In genomic region chr15:100596792-100597191, GRCh38 we compare ENCODE assay signal across 10 cellular contexts. TPM values are rescaled to one million over a fixed set of nuclear protein-coding genes. Genes with fewer than 3 reads are reported as not detected.
DNase-seq lines count a peak whose midpoint lies in the region; ATAC-seq and TF ChIP-seq lines count a peak whose summit lies in the region.
"Had no signal": no experiment of that assay in that cellular context is flagged by ENCODE, and none has a peak within 500 bp of the region (broad histone marks: within the 10 kb centered on the region; RNA-seq: fewer than 3 reads in every experiment).

No MANE protein-coding gene starts in this region.

- 62 to 82% (median 80%) methylated on average over 7 of the region's 7 CpGs for WGBS in stomach, 5 donors

- H3K36me3 Mint-ChIP-seq in CD14-positive monocyte = peaks cover 8 to 19% of the 10 kb centered on the region in 2 donors

- no peaks in the 10 kb centered on the region for H3K36me3 ChIP-seq in stomach

- peaks cover 9 to 43% (median 14%) of the 10 kb centered on the region in 4 donors for H3K4me1 ChIP-seq in stomach

- H3K4me3 ChIP-seq in stomach = no peak overlapping the region
- H3K4me3 ChIP-seq in foreskin fibroblast (ENCODE audit: low read depth in 1 of 2, low read length in 2 of 2) = no peak overlapping the region
- H3K4me3 ChIP-seq: SK-N-MC had no signal

- no peak overlapping the region for H3K4me3 Mint-ChIP-seq in CD14-positive monocyte

- peaks cover 17% of the 10 kb centered on the region for H3K4me1 Mint-ChIP-seq in CD14-positive monocyte
- H3K4me1 Mint-ChIP-seq: neural crest cell had no signal

- peak overlapping the region in 2 of 7 donors; percentile 2 to 20 for H3K27ac Mint-ChIP-seq in CD14-positive monocyte

- no peaks in the 10 kb centered on the region for H3K27me3 Mint-ChIP-seq in CD14-positive monocyte (ENCODE audit: low read depth in 3 of 3)

- DNase-seq in activated CD8-positive, alpha-beta memory T cell treated with anti-CD3 and anti-CD28 coated beads, Interleukin-2, amount 50 U/mL, for 24 hours (ENCODE audit: extremely low read depth) = peak; percentile 89
- peak in 1 of 2 donors; percentile 35 for DNase-seq in left colon
- peak; percentile 26 for DNase-seq in stomach
- DNase-seq in CD14-positive monocyte (ENCODE audit: low spot score) = no peak
- no peak for DNase-seq in foreskin fibroblast
- DNase-seq in ecto neural progenitor cell (ENCODE audit: low spot score) = no peak

- intact Hi-C loops in left colon (cut with DNase I, micrococcal nuclease) = no loop called here
- intact Hi-C loops in stomach (cut with DNase I; ENCODE audit: low total_unique reads) = no loop called here
- intact Hi-C loops in CD14-positive monocyte (cut with micrococcal nuclease) = no loop called here

- no peak for TF ChIP-seq POLR2A in stomach (IDR thresholded peaks at IDR 0.05)

- peaks cover 0 to 4% (median 2%) of the 10 kb centered on the region in 7 donors for H3K9me3 Mint-ChIP-seq in CD14-positive monocyte

- ATAC-seq in GM19467 (IDR thresholded peaks at IDR 0.05; ENCODE audit: unreplicated experiment) (peak; percentile 70), HG03520 (IDR thresholded peaks at IDR 0.05; ENCODE audit: unreplicated experiment) (peak; percentile 81), left colon (peak; percentile 19)

- H3K27me3 ChIP-seq in stomach = no peaks in the 10 kb centered on the region

- peak overlapping the region in 3 of 5 donors; percentile 16 to 51 (median 21) for H3K27ac ChIP-seq in stomach
- H3K27ac ChIP-seq: SK-N-MC had no signal

- H3K9me3 ChIP-seq in stomach = no peaks in the 10 kb centered on the region

- TF ChIP-seq EP300 in stomach (IDR thresholded peaks at IDR 0.05) = no peak

- TF ChIP-seq CTCF in stomach (IDR thresholded peaks at IDR 0.05) (no peak), CD14-positive monocyte (IDR thresholded peaks at IDR 0.05) (no peak), foreskin fibroblast (IDR thresholded peaks at IDR 0.05; ENCODE audit: low read depth, low read length) (no peak)

RNA-seq across cellular contexts. Expression of gene LINS1, which starts 5.2 kb away (rescaled TPM):
- total RNA-seq in left colon = 10 to 100 TPM; 20.0 to 22.7 TPM
- 10 to 100 TPM in 2 of 5 donors, 1 to 10 TPM in 3; 1.8 to 39.7 (median 8.2) TPM for total RNA-seq in stomach
- polyA plus RNA-seq in stomach = 1 to 10 TPM; 4.6 to 5.9 (median 5.3) TPM
- polyA plus RNA-seq in CD14-positive monocyte = 1 to 10 TPM; 4.2 to 8.8 TPM

RNA-seq across cellular contexts. Expression of gene ASB7, which starts 5.6 kb away (rescaled TPM):
- total RNA-seq in left colon = 10 to 100 TPM; 26.7 to 26.8 TPM
- total RNA-seq in stomach = 10 to 100 TPM in 4 of 5 donors, 1 to 10 TPM in 1; 8.2 to 73.9 (median 15.4) TPM
- 1 to 10 TPM; 2.8 to 4.1 (median 3.1) TPM for polyA plus RNA-seq in stomach
- 1 to 10 TPM; 5.3 to 7.6 TPM for polyA plus RNA-seq in CD14-positive monocyte

Comparison
In these comparisons a context has a peak if more than half of its experiments do, and no peak if none do; other contexts are left out.
1. ATAC-seq: peak in every context shown above with its lines; median percentile 81 in HG03520; 70 in GM19467; 19 in left colon.
2. DNase-seq: peak in activated CD8-positive, alpha-beta memory T cell treated with anti-CD3 and anti-CD28 coated beads, Interleukin-2, amount 50 U/mL, for 24 hours (single experiment) and stomach (single experiment); none in CD14-positive monocyte (single experiment), foreskin fibroblast (0 of 2) and ecto neural progenitor cell (single experiment).